ENCODE assay signal across 8 cellular contexts in the genomic region with DNA sequence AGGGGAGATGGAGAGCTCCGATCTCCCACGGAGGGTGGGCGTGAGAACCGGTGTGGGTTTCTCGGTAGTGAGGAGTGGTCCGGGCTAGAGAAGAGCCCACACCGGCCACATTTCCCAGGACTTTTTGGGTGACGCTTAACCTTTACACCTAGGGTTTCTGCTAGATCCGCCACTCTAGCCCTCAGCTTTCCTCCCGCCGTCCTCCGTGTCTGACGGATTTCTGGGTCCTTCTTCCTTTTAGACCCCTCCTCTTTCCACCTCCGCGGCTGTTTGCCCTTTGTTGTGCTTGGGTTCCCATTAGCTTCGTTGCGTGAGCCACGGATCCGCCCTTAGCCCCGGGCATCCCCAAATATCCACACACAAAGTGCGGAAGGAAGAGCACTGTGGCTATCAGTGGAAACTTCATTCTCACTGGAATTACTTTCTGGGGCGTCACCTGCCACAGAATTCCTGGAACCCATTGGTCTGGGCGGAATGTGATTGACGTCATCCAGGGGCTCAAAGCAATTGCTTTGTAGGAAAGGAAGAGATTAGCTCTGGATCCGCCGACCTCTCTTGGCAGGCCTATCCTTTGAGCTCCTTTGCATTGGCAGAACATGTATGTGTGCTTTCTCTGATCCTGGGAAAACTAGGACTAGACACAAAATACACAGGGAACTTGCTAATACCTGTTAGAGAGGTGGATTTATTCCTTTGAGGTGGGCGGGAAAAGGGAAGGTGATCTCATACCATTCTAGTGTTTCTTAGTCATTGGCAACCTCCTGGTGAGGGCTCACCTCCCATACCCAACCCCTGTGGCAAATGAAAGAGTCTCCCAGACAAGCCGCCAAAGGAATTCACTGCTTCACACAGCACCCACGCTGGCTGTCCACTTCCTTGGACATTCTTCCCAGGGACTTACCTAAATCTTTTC. TPM values are rescaled to one million over a fixed set of nuclear protein-coding genes. Genes with fewer than 3 reads are reported as not detected.
DNase-seq lines count a peak whose midpoint lies in the region; ATAC-seq and TF ChIP-seq lines count a peak whose summit lies in the region.

No MANE protein-coding gene starts in this region.

- H3K9me3 Mint-ChIP-seq in WTC11 (no peaks in the 10 kb centered on the region), type B pancreatic cell (no peaks in the 10 kb centered on the region)

- TF ChIP-seq CTCF in WTC11 (IDR thresholded peaks at IDR 0.05) (no peak), type B pancreatic cell (conservative IDR thresholded peaks at IDR 0.05) (no peak)

- POLR2A ChIA-PET in WTC11 (lab: Charles Lee): interaction anchor here (0.6 to 2.5 kb wide), 10 partner anchors 7 to 311 kb away, joined by 3 to 17 read pairs (median 4); a partner anchor contains a TSS

- H3K4me3 Mint-ChIP-seq in WTC11 (peak overlapping the region; percentile 99), type B pancreatic cell (peak overlapping the region; percentile 97)

- H3K27me3 Mint-ChIP-seq in WTC11 (ENCODE audit: low read depth): no peaks in the 10 kb centered on the region
- no peaks in the 10 kb centered on the region for H3K27me3 Mint-ChIP-seq in type B pancreatic cell

- H3K4me1 Mint-ChIP-seq in WTC11 (peaks cover 20% of the 10 kb centered on the region), type B pancreatic cell (ENCODE audit: unreplicated experiment) (peaks cover 20% of the 10 kb centered on the region)

- peak; percentile 29 for TF ChIP-seq POLR2A in erythroblast (IDR thresholded peaks at IDR 0.05; ENCODE audit: low read length)

- H3K36me3 Mint-ChIP-seq in WTC11: peaks cover 7% of the 10 kb centered on the region; the same call in 1 of the 2 replicates
- H3K36me3 Mint-ChIP-seq in type B pancreatic cell: no peaks in the 10 kb centered on the region

- peak; percentile 24 for DNase-seq in SIG-M5 treated with dmso at 0.1 percent for 504 hours (lab: John Stamatoyannopoulos, UW; ENCODE audit: unreplicated experiment)
- no peak for DNase-seq in SIG-M5 (lab: John Stamatoyannopoulos, UW)
- peak; percentile 66 for DNase-seq in NCI-H146 (lab: John Stamatoyannopoulos, UW)
- peak; percentile 68 for DNase-seq in WTC11 (ENCODE audit: low spot score)
- DNase-seq in erythroblast (lab: John Stamatoyannopoulos, UW): peak; percentile 44 to 66
- peak; percentile 36 for DNase-seq in mucosa of gallbladder (ENCODE audit: low spot score)
- DNase-seq in type B pancreatic cell (ENCODE audit: extremely low spot score, unreplicated experiment): no peak
- DNase-seq in NCI-H187 (lab: John Stamatoyannopoulos, UW): no peak

- peak; percentile 11 for ATAC-seq in WTC11

- H3K27ac Mint-ChIP-seq in WTC11 (peak overlapping the region; percentile 99), type B pancreatic cell (peak overlapping the region; percentile 97)

- CTCF ChIA-PET in WTC11 (lab: Charles Lee): interaction anchor here (0.7 to 3.6 kb wide), 16 partner anchors 10 to 617 kb away, joined by 3 to 26 read pairs (median 10); a partner anchor contains a TSS

TF ChIP-seq in WTC11, 78 proteins besides CTCF, POLR2A, EP300 and RAD21:
- TF ChIP-seq NR2C2 (CRISPR knock-in tag; IDR thresholded peaks at IDR 0.05) (no peak), RELA (CRISPR knock-in tag; IDR thresholded peaks at IDR 0.05; ENCODE audit: borderline replicate concordance) (no peak), IRF2 (CRISPR knock-in tag; IDR thresholded peaks at IDR 0.05; ENCODE audit: borderline replicate concordance, low read depth) (no peak), NFATC4 (CRISPR knock-in tag; IDR thresholded peaks at IDR 0.05) (no peak), ELF4 (CRISPR knock-in tag; IDR thresholded peaks at IDR 0.05; ENCODE audit: low read depth) (no peak), HMGA2 (CRISPR knock-in tag; IDR thresholded peaks at IDR 0.05) (no peak), MXD4 (CRISPR knock-in tag; IDR thresholded peaks at IDR 0.05; ENCODE audit: borderline replicate concordance) (no peak), ZNF396 (CRISPR knock-in tag; IDR thresholded peaks at IDR 0.05; ENCODE audit: borderline replicate concordance) (no peak)
- TF ChIP-seq, protein P1, sequence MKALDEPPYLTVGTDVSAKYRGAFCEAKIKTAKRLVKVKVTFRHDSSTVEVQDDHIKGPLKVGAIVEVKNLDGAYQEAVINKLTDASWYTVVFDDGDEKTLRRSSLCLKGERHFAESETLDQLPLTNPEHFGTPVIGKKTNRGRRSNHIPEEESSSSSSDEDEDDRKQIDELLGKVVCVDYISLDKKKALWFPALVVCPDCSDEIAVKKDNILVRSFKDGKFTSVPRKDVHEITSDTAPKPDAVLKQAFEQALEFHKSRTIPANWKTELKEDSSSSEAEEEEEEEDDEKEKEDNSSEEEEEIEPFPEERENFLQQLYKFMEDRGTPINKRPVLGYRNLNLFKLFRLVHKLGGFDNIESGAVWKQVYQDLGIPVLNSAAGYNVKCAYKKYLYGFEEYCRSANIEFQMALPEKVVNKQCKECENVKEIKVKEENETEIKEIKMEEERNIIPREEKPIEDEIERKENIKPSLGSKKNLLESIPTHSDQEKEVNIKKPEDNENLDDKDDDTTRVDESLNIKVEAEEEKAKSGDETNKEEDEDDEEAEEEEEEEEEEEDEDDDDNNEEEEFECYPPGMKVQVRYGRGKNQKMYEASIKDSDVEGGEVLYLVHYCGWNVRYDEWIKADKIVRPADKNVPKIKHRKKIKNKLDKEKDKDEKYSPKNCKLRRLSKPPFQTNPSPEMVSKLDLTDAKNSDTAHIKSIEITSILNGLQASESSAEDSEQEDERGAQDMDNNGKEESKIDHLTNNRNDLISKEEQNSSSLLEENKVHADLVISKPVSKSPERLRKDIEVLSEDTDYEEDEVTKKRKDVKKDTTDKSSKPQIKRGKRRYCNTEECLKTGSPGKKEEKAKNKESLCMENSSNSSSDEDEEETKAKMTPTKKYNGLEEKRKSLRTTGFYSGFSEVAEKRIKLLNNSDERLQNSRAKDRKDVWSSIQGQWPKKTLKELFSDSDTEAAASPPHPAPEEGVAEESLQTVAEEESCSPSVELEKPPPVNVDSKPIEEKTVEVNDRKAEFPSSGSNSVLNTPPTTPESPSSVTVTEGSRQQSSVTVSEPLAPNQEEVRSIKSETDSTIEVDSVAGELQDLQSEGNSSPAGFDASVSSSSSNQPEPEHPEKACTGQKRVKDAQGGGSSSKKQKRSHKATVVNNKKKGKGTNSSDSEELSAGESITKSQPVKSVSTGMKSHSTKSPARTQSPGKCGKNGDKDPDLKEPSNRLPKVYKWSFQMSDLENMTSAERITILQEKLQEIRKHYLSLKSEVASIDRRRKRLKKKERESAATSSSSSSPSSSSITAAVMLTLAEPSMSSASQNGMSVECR (CRISPR knock-in tag; IDR thresholded peaks at IDR 0.05; ENCODE audit: borderline replicate concordance): no peak
- TF ChIP-seq, protein P2, sequence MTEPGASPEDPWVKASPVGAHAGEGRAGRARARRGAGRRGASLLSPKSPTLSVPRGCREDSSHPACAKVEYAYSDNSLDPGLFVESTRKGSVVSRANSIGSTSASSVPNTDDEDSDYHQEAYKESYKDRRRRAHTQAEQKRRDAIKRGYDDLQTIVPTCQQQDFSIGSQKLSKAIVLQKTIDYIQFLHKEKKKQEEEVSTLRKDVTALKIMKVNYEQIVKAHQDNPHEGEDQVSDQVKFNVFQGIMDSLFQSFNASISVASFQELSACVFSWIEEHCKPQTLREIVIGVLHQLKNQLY (CRISPR knock-in tag; IDR thresholded peaks at IDR 0.05): no peak

RNA-seq across cellular contexts. Expression of a gene that starts 0.7 kb away (rescaled TPM):
- 16.9 to 21.3 TPM (median 17.1 TPM) in 3 replicates for total RNA-seq in WTC11 (2021)
- 60.2 TPM for total RNA-seq in mucosa of gallbladder
- total RNA-seq in type B pancreatic cell (ENCODE audit: low replicate concordance): 37.8 and 55.6 TPM in 2 replicates

RNA-seq across cellular contexts. Expression of a gene that starts 0.9 kb away (rescaled TPM):
- total RNA-seq in WTC11 (2021): 17.6 to 19.3 TPM (median 18.3 TPM) in 3 replicates
- total RNA-seq in mucosa of gallbladder: 50.1 TPM
- total RNA-seq in type B pancreatic cell (ENCODE audit: low replicate concordance): 43.6 and 55.2 TPM in 2 replicates

RNA-seq across cellular contexts. Expression of a gene that starts 17.2 kb away (rescaled TPM):
- total RNA-seq in WTC11 (2021): 68.0 to 86.5 TPM (median 83.1 TPM) in 3 replicates
- total RNA-seq in mucosa of gallbladder: 65.7 TPM
- 43.0 and 99.9 TPM in 2 replicates for total RNA-seq in type B pancreatic cell (ENCODE audit: low replicate concordance)

RNA-seq across cellular contexts. Expression of a gene that starts 21.1 kb away (rescaled TPM):
- 79.2 to 85.4 TPM (median 79.7 TPM) in 3 replicates for total RNA-seq in WTC11 (2021)
- total RNA-seq in mucosa of gallbladder: 88.8 TPM
- total RNA-seq in type B pancreatic cell (ENCODE audit: low replicate concordance): 79.3 and 90.8 TPM in 2 replicates

RNA-seq across cellular contexts. Expression of a gene that starts 28.8 kb away (rescaled TPM):
- total RNA-seq in WTC11 (2021) (not detected in 3 replicates), mucosa of gallbladder (not detected), type B pancreatic cell (ENCODE audit: low replicate concordance) (not detected in 2 replicates)

Comparison
In these comparisons a context has a peak if more than half of its experiments do, and no peak if none do; other contexts are left out.
1. DNase-seq: peak in SIG-M5 treated with dmso at 0.1 percent for 504 hours (single experiment), NCI-H146 (single experiment), WTC11 (single experiment), erythroblast (2 of 2) and mucosa of gallbladder (single experiment); none in SIG-M5 (single experiment), type B pancreatic cell (single experiment) and NCI-H187 (0 of 2).